ENCODE assay signal across 18 cellular contexts in the genomic region with DNA sequence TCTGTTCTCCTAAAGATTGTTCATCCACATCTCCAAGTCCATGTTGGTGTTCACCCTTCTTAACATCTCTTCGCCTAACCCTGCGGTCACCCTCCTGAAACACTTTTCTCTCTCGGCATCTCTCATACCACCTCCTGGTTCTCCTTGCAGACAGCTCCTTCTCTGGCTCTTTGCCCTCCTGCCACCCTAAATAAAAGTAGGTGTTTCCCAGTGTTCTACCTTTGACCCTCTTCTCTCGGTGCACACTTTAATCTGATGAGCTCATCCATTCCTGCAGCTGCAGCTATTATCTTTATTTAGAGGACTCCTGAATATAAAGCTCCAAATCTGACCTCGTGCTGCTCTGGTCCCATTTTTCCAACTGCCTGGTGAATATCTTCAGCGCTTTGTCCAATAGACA.
DNase-seq lines count a peak whose midpoint lies in the region; ATAC-seq, FAIRE-seq and TF ChIP-seq lines count a peak whose summit lies in the region.
"Had no signal": no experiment of that assay in that cellular context is flagged by ENCODE, and none has a peak within 500 bp of the region (broad histone marks: within the 10 kb centered on the region; RNA-seq: fewer than 3 reads in every experiment).

No MANE protein-coding gene starts in this region.

- H3K4me1 ChIP-seq in astrocyte (ENCODE audit: insufficient read depth, low read length) (no peaks in the 10 kb centered on the region), H1 (replicated peaks in 1 of 4; ENCODE audit: control insufficient read depth in 3 of 4, insufficient read depth in 4 of 4, low read length in 3 of 4) (peaks cover 14 to 39% (median 24%) of the 10 kb centered on the region in 4 experiments), HAP-1 (peaks cover 13% of the 10 kb centered on the region)

- H3K4me2 ChIP-seq in astrocyte (ENCODE audit: low read length) = no peak overlapping the region
- H3K4me2 ChIP-seq in H1 (ENCODE audit: insufficient read depth in 1 of 2, low read depth in 2 of 2, low read length in 2 of 2) = no peak overlapping the region
- H3K4me2 ChIP-seq: BLaER1 treated with 17β-estradiol and CSF1 and Interleukin-3, amounts not matched to agents 10 nM and 100 nM had no signal

- H3K27ac Mint-ChIP-seq in astrocyte (ENCODE audit: unreplicated experiment) (no peak overlapping the region), endothelial cell (ENCODE audit: unreplicated experiment) (no peak overlapping the region)
- H3K27ac Mint-ChIP-seq: B cell; CD8-positive, alpha-beta T cell; HFFc6 had no signal

- no peak overlapping the region for H4K5ac ChIP-seq in H1 (ENCODE audit: insufficient read length, low read depth, low read length)

- peaks cover 13% of the 10 kb centered on the region for H3K36me3 Mint-ChIP-seq in astrocyte (ENCODE audit: low read depth, unreplicated experiment)
- peaks cover 7% of the 10 kb centered on the region for H3K36me3 Mint-ChIP-seq in endothelial cell (ENCODE audit: low read depth, unreplicated experiment)
- H3K36me3 Mint-ChIP-seq: CD8-positive, alpha-beta T cell had no signal

- H3K4me1 Mint-ChIP-seq in astrocyte (ENCODE audit: low read depth, unreplicated experiment) (peaks cover 8% of the 10 kb centered on the region), endothelial cell (ENCODE audit: unreplicated experiment) (peaks cover 14% of the 10 kb centered on the region)
- H3K4me1 Mint-ChIP-seq: B cell had no signal

- H3K79me2 ChIP-seq in astrocyte (ENCODE audit: insufficient read depth, low read length) (no peaks in the 10 kb centered on the region), H1 (ENCODE audit: control insufficient read depth in 1 of 2, insufficient read depth in 2 of 2, low read length in 2 of 2) (peaks cover 0 to 3% of the 10 kb centered on the region in 2 experiments; a peak in 2 of 4 replicates)

- no peak for TF ChIP-seq EP300 in H1 (IDR thresholded peaks at IDR 0.05; ENCODE audit: borderline replicate concordance in 1 of 2, low read depth in 2 of 2, low read length in 2 of 2)

- TF ChIP-seq RAD21 in H1 (IDR thresholded peaks at IDR 0.05 in 1 of 2, conservative IDR thresholded peaks at IDR 0.05 in 1 of 2; ENCODE audit: low read depth in 2 of 2, low read length in 2 of 2) = no peak

- H3K27ac ChIP-seq in astrocyte (ENCODE audit: low read depth, low read length) = no peak overlapping the region
- no peak overlapping the region for H3K27ac ChIP-seq in H1 (ENCODE audit: low read depth, low read length)
- H3K27ac ChIP-seq in substantia nigra (ENCODE audit: low read depth, low read length, poor library complexity, severe bottlenecking) = peak overlapping the region; percentile 68
- H3K27ac ChIP-seq: BLaER1 treated with 17β-estradiol and CSF1 and Interleukin-3, amounts not matched to agents 10 nM and 100 nM; HL-60 had no signal

- TF ChIP-seq CTCF in astrocyte (IDR thresholded peaks at IDR 0.05; ENCODE audit: insufficient read depth, low read depth, low read length) = no peak
- no peak for TF ChIP-seq CTCF in H1 (IDR thresholded peaks at IDR 0.05; ENCODE audit: control extremely low read depth in 1 of 3, insufficient read depth in 1 of 3, low read depth in 1 of 3, low read length in 3 of 3)
- TF ChIP-seq CTCF in endothelial cell (IDR thresholded peaks at IDR 0.05; ENCODE audit: unreplicated experiment) = no peak

- H3K4me3 Mint-ChIP-seq in astrocyte (ENCODE audit: unreplicated experiment) (peak overlapping the region; percentile 15), endothelial cell (ENCODE audit: unreplicated experiment) (no peak overlapping the region)
- H3K4me3 Mint-ChIP-seq: B cell; CD8-positive, alpha-beta T cell; HFFc6 had no signal

- H3K27me3 Mint-ChIP-seq in astrocyte (ENCODE audit: low read depth, unreplicated experiment) = peaks cover 29% of the 10 kb centered on the region
- peaks cover 5% of the 10 kb centered on the region for H3K27me3 Mint-ChIP-seq in endothelial cell (ENCODE audit: unreplicated experiment)

- H3K9me3 ChIP-seq in astrocyte (ENCODE audit: insufficient read depth, low read depth, low read length) (no peaks in the 10 kb centered on the region), H1 (ENCODE audit: insufficient read depth in 2 of 2, low read depth in 1 of 2, low read length in 1 of 2) (no peaks in the 10 kb centered on the region), HAP-1 (no peaks in the 10 kb centered on the region)
- H3K9me3 ChIP-seq: BLaER1 treated with 17β-estradiol and CSF1 and Interleukin-3, amounts not matched to agents 10 nM and 100 nM had no signal

- DNase-seq in NCI-H2227 treated with DMSO at 0.1 percent for 48 hours (lab: John Stamatoyannopoulos, UW) = peak; percentile 26
- DNase-seq in astrocyte (ENCODE audit: low read depth) = no peak
- no peak for DNase-seq in H1 (ENCODE audit: low read depth in 1 of 2, low spot score in 2 of 2)
- no peak for DNase-seq in substantia nigra (lab: John Stamatoyannopoulos, UW)
- no peak for DNase-seq in endothelial cell (ENCODE audit: low spot score)
- DNase-seq in HAP-1 (ENCODE audit: low spot score in 2 of 2) = no peak
- DNase-seq: CD8-positive, alpha-beta T cell; DMS 273 treated with DMSO at 0.1 percent for 48 hours; DMS79; GDM1; HCEC 1CT; HFFc6 had no signal

- POLR2A ChIA-PET in H1 (lab: Charles Lee; ENCODE audit: partially characterized antibody) = interaction anchor here (1.0 to 6.2 kb wide), 5 partner anchors 7 to 142 kb away, joined by 3 to 33 read pairs (median 4); a partner anchor contains a TSS

- H3K36me3 ChIP-seq in astrocyte (ENCODE audit: insufficient read depth, low read length) = no peaks in the 10 kb centered on the region
- H3K36me3 ChIP-seq in H1 (ENCODE audit: control insufficient read depth in 2 of 4, insufficient read depth in 4 of 4, low read length in 3 of 4) = no peaks in the 10 kb centered on the region
- H3K36me3 ChIP-seq in HAP-1 (replicated peaks) = no peaks in the 10 kb centered on the region
- H3K36me3 ChIP-seq: BLaER1 treated with 17β-estradiol and CSF1 and Interleukin-3, amounts not matched to agents 10 nM and 100 nM had no signal

- no peak for TF ChIP-seq POLR2A in H1 (IDR thresholded peaks at IDR 0.05; ENCODE audit: control extremely low read depth in 1 of 2, low read depth in 2 of 2, low read length in 2 of 2)

- 92% methylated on average over 6 of the region's 6 CpGs; no CpG with 5 or more reads in 1 of the 2 experiments for WGBS in H1 (ENCODE audit: extremely low coverage in 1 of 2, insufficient coverage in 1 of 2, insufficient read length in 1 of 2, insufficient replicate concordance in 2 of 2, low coverage in 1 of 2, low lambda C conversion rate in 2 of 2, missing lambda C conversion rate in 1 of 2), 2 experiments

- H3K23me2 ChIP-seq in H1 (ENCODE audit: low read depth, low read length) = no peaks in the 10 kb centered on the region

- H3K27me3 ChIP-seq in astrocyte (ENCODE audit: insufficient read depth, low read length) (peaks cover 20% of the 10 kb centered on the region), H1 (replicated peaks in 1 of 4; ENCODE audit: control insufficient read depth in 3 of 4, extremely low read depth in 1 of 4, insufficient read depth in 3 of 4, low read length in 3 of 4) (peaks cover 0 to 10% (median 2%) of the 10 kb centered on the region in 4 experiments; a peak in 2 of 7 replicates), HAP-1 (ENCODE audit: low read depth) (no peaks in the 10 kb centered on the region)
- H3K27me3 ChIP-seq: BLaER1 treated with 17β-estradiol and CSF1 and Interleukin-3, amounts not matched to agents 10 nM and 100 nM had no signal

- no peak overlapping the region for H2BK5ac ChIP-seq in H1 (ENCODE audit: low read depth, low read length)

- H2BK12ac ChIP-seq in H1 (ENCODE audit: low read depth, low read length) = no peak overlapping the region

- H4K20me1 ChIP-seq in astrocyte (ENCODE audit: insufficient read depth, low read length) = no peaks in the 10 kb centered on the region
- no peaks in the 10 kb centered on the region for H4K20me1 ChIP-seq in H1 (replicated peaks in 1 of 2; ENCODE audit: control insufficient read depth in 1 of 2, insufficient read depth in 2 of 2, low read length in 2 of 2)
- H4K20me1 ChIP-seq: BLaER1 treated with 17β-estradiol and CSF1 and Interleukin-3, amounts not matched to agents 10 nM and 100 nM had no signal

- no peak overlapping the region for H3K56ac ChIP-seq in H1 (replicated peaks; ENCODE audit: insufficient read length, low read depth, low read length)

- no peak overlapping the region for H4K91ac ChIP-seq in H1 (replicated peaks; ENCODE audit: insufficient read length, low read length)

- no peak overlapping the region for H4K8ac ChIP-seq in H1 (ENCODE audit: extremely low read depth, insufficient read depth, low read length)

- peak overlapping the region; percentile 38 for H2BK20ac ChIP-seq in H1 (ENCODE audit: low read length)

- FAIRE-seq in astrocyte (lab: Jason Lieb, UNC) (no peak), H1 (lab: Jason Lieb, UNC) (no peak)
- FAIRE-seq: GM12892, GM18507 had no signal

- H2AK5ac ChIP-seq in H1 (ENCODE audit: low read depth, low read length) = peak overlapping the region; percentile 34; the same call in 1 of the 2 replicates

- ATAC-seq in GM21526 (IDR thresholded peaks at IDR 0.05; ENCODE audit: low FRiP score, unreplicated experiment) = no peak
- ATAC-seq: CD8-positive, alpha-beta T cell had no signal

- no peak overlapping the region for H3K18ac ChIP-seq in H1 (ENCODE audit: extremely low read depth, low read length)

- H2BK120ac ChIP-seq in H1 (replicated peaks; ENCODE audit: low read depth, low read length) = no peak overlapping the region

- no peak overlapping the region for H3K23ac ChIP-seq in H1 (ENCODE audit: insufficient read length)

- H3K4me3 ChIP-seq in astrocyte (ENCODE audit: insufficient read depth, low read depth, low read length) (no peak overlapping the region), H1 (ENCODE audit: extremely low read depth in 1 of 4, insufficient read depth in 2 of 4, low read depth in 3 of 4, low read length in 4 of 4) (no peak overlapping the region), HAP-1 (no peak overlapping the region)
- H3K4me3 ChIP-seq: BLaER1 treated with 17β-estradiol and CSF1 and Interleukin-3, amounts not matched to agents 10 nM and 100 nM had no signal

- peak overlapping the region; percentile 9; the same call in 1 of the 2 replicates for H2BK15ac ChIP-seq in H1 (ENCODE audit: low read length)

- CTCF ChIA-PET in H1 (lab: Charles Lee; ENCODE audit: partially characterized antibody) = interaction anchor here (0.6 to 12.2 kb wide), 26 partner anchors 8 to 232 kb away, joined by 3 to 78 read pairs (median 4); no protein-coding TSS in a partner anchor

- H3K79me1 ChIP-seq in H1 (ENCODE audit: low read depth, low read length) = no peaks in the 10 kb centered on the region; the same call in 1 of the 2 replicates

- H3K9me3 Mint-ChIP-seq in astrocyte (ENCODE audit: unreplicated experiment) = peaks cover 3% of the 10 kb centered on the region
- no peaks in the 10 kb centered on the region for H3K9me3 Mint-ChIP-seq in endothelial cell (ENCODE audit: unreplicated experiment)
- H3K9me3 Mint-ChIP-seq: CD8-positive, alpha-beta T cell; HFFc6 had no signal

- no peak overlapping the region for H3K4ac ChIP-seq in H1 (replicated peaks; ENCODE audit: insufficient read length, low read depth, low read length)

- H2AFZ ChIP-seq in astrocyte (ENCODE audit: low read depth, low read length) (no peak overlapping the region), H1 (ENCODE audit: low read length) (no peak overlapping the region)

- in situ Hi-C loops in HAP-1 (cut with MboI; ENCODE audit: low sequenced_read_pairs) = no loop called here

- no peak overlapping the region for H3K9ac ChIP-seq in astrocyte (ENCODE audit: low read length)
- no peak overlapping the region for H3K9ac ChIP-seq in H1 (replicated peaks in 1 of 4; ENCODE audit: extremely low read depth in 1 of 4, low read depth in 3 of 4, low read length in 3 of 4)
- H3K9ac ChIP-seq: BLaER1 treated with 17β-estradiol and CSF1 and Interleukin-3, amounts not matched to agents 10 nM and 100 nM had no signal

- no peak overlapping the region for H3K14ac ChIP-seq in H1 (ENCODE audit: insufficient read length)
